In the genomic region with DNA sequence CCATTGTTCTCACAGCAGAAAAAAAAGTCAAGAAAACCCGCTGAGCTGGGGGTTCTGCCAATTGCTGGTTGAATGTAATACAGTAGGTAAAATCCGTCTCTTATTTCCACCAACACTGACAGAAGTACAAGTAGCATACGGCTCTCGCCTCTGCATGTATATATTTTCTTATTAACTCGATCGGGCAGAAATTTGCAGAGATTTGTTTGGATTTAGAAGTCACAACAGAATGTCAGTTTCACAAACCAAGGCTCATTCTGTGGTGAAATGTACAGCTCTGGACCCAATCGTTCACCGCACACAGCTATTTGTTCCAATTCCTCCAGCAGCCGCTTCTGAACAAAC, we compare ENCODE assay signal across 15 cellular contexts.
A peak's percentile ranks its signal among the peaks of the same experiment; 100 is the strongest.
DNase-seq lines count a peak whose midpoint lies in the region; ATAC-seq and TF ChIP-seq lines count a peak whose summit lies in the region.
"Had no signal": no experiment of that assay in that cellular context is flagged by ENCODE, and none has a peak within 500 bp of the region (broad histone marks: within the 10 kb centered on the region; RNA-seq: fewer than 3 reads in every experiment).

No MANE protein-coding gene starts in this region.

- TF ChIP-seq POLR2A in suprapubic skin (IDR thresholded peaks at IDR 0.05) = no peak

- no peak overlapping the region for H2AFZ ChIP-seq in mesenchymal stem cell (ENCODE audit: low read depth, low read length)

- H3K79me1 ChIP-seq in mesenchymal stem cell (replicated peaks; ENCODE audit: low read length, poor library complexity, severe bottlenecking) = peaks cover 18% of the 10 kb centered on the region

- H4K8ac ChIP-seq in mesenchymal stem cell (ENCODE audit: low read length) = no peak overlapping the region

- no peak overlapping the region for H2BK5ac ChIP-seq in mesenchymal stem cell (ENCODE audit: low read depth, low read length, poor library complexity, severe bottlenecking)

- no peaks in the 10 kb centered on the region for H3K9me3 ChIP-seq in mesenchymal stem cell (ENCODE audit: control insufficient read depth, low read length)
- no peaks in the 10 kb centered on the region for H3K9me3 ChIP-seq in suprapubic skin
- H3K9me3 ChIP-seq: adrenal gland, lower lobe of right lung, thoracic aorta had no signal

- TF ChIP-seq CTCF in suprapubic skin (IDR thresholded peaks at IDR 0.05) = no peak

- no peak overlapping the region for H4K91ac ChIP-seq in mesenchymal stem cell (ENCODE audit: low read length)

- H3K4me3 ChIP-seq in mesenchymal stem cell (ENCODE audit: insufficient read depth in 1 of 2, low read depth in 1 of 2, low read length in 2 of 2) (peak overlapping the region in 1 of 2 experiments; percentile 75), suprapubic skin (peak overlapping the region; percentile 15)
- H3K4me3 ChIP-seq: adrenal gland, lower lobe of right lung had no signal

- H2BK12ac ChIP-seq in mesenchymal stem cell (ENCODE audit: low read length in 2 of 2) = no peak overlapping the region

- no peak overlapping the region for H3K4ac ChIP-seq in mesenchymal stem cell (ENCODE audit: low read depth in 1 of 2, low read length in 2 of 2)

- H3K36me3 ChIP-seq in mesenchymal stem cell (ENCODE audit: control insufficient read depth in 1 of 2, insufficient read depth in 2 of 2, low read depth in 1 of 2, low read length in 2 of 2) (no peaks in the 10 kb centered on the region), suprapubic skin (no peaks in the 10 kb centered on the region)
- H3K36me3 ChIP-seq: adrenal gland, lower lobe of right lung, thoracic aorta had no signal

- no peak for TF ChIP-seq EP300 in suprapubic skin (IDR thresholded peaks at IDR 0.05)

- no peak overlapping the region for H3K18ac ChIP-seq in mesenchymal stem cell (ENCODE audit: low read depth in 1 of 2, low read length in 2 of 2)

- H3K27ac ChIP-seq in mesenchymal stem cell (ENCODE audit: low read length, poor library complexity, severe bottlenecking) (no peak overlapping the region), suprapubic skin (peak overlapping the region; percentile 46)
- H3K27ac ChIP-seq: adrenal gland, lower lobe of right lung, thoracic aorta had no signal

- no peak overlapping the region for H2AK5ac ChIP-seq in mesenchymal stem cell (ENCODE audit: low read length, severe bottlenecking)

- peak; percentile 12 for ATAC-seq in GM19438 (IDR thresholded peaks at IDR 0.05; ENCODE audit: low read depth, unreplicated experiment)
- ATAC-seq in HG02763 (IDR thresholded peaks at IDR 0.05; ENCODE audit: unreplicated experiment) = no peak
- no peak for ATAC-seq in HG02759 (IDR thresholded peaks at IDR 0.05; ENCODE audit: unreplicated experiment)
- ATAC-seq: GM12878, lower lobe of right lung had no signal

- peak; percentile 36 for DNase-seq in astrocyte of the hippocampus (ENCODE audit: low read depth, low spot score)
- DNase-seq in mesenchymal stem cell = no peak
- no peak for DNase-seq in suprapubic skin (ENCODE audit: low spot score in 2 of 2)
- DNase-seq in midbrain (lab: John Stamatoyannopoulos, UW) = no peak
- DNase-seq: activated CD8-positive, alpha-beta memory T cell treated with anti-CD3 and anti-CD28 coated beads, Interleukin-2, amount 50 U/mL, for 48 hours; adrenal gland; DMS 273 treated with DMSO at 0.1 percent for 48 hours; effector memory CD4-positive, alpha-beta T cell; lower lobe of right lung; NCI-H748 treated with DMSO at 0.1 percent for 48 hours had no signal

- H3K4me1 ChIP-seq in mesenchymal stem cell (ENCODE audit: control insufficient read depth, insufficient read depth, low read depth, low read length) = no peaks in the 10 kb centered on the region
- peaks cover 15% of the 10 kb centered on the region for H3K4me1 ChIP-seq in suprapubic skin

- no peak overlapping the region for H3K23ac ChIP-seq in mesenchymal stem cell (ENCODE audit: low read length in 2 of 2)

- H3K9ac ChIP-seq in mesenchymal stem cell (ENCODE audit: low read length) = peak overlapping the region; percentile 83

- H3K27me3 ChIP-seq in mesenchymal stem cell (ENCODE audit: control insufficient read depth in 1 of 2, insufficient read depth in 1 of 2, low read length in 2 of 2) = no peaks in the 10 kb centered on the region
- no peaks in the 10 kb centered on the region for H3K27me3 ChIP-seq in suprapubic skin
- H3K27me3 ChIP-seq: adrenal gland had no signal

- no peak overlapping the region for H2BK15ac ChIP-seq in mesenchymal stem cell (ENCODE audit: low read depth, poor library complexity, severe bottlenecking)

- no peak overlapping the region for H3K14ac ChIP-seq in mesenchymal stem cell (ENCODE audit: low read length in 2 of 2)

- no peak overlapping the region for H2BK120ac ChIP-seq in mesenchymal stem cell (ENCODE audit: low read depth, low read length)

- 90% methylated on average over 8 of the region's 9 CpGs for WGBS in mesenchymal stem cell
- 77% methylated on average over 9 of the region's 9 CpGs for WGBS in suprapubic skin

- no peak overlapping the region for H3K4me2 ChIP-seq in mesenchymal stem cell (ENCODE audit: low read length, poor library complexity, severe bottlenecking)
